20 cellular contexts compared by ENCODE assay signal in the genomic region with DNA sequence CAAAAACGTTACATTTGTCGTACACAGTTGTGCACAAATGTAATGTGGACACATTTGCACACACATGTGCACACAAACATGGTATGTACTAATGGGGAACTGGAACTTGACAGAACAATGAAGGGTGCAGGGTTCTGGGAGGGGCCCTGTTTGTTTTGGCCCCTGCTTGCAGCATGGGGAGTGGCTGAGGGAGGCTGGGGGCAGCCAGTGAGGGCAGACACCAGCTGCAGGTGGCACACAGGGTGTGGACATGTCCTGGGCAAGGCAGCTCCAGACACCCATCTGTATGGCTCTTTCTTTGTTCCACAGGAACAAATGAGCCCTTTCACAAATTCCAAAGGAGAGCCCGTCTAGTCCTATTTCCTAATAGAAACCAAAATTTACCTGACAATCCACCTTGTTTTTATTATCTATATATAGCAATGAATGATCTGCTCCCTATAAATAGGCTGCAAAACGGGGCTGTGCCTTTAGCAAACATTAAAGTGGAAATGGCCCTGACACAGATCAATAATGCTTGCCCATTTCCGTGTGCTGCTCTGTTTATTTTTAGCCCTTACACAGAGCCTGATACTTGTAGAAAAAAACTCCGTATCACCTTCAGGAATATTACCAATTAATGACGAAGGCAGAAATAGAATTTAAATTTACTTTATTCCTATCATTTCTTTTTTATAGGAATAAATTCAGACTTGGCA. TPM values are rescaled to one million over a fixed set of nuclear protein-coding genes. Genes with fewer than 3 reads are reported as not detected.
DNase-seq lines count a peak whose midpoint lies in the region; ATAC-seq, FAIRE-seq and TF ChIP-seq lines count a peak whose summit lies in the region.
"Had no signal": no experiment of that assay in that cellular context is flagged by ENCODE, and none has a peak within 500 bp of the region (broad histone marks: within the 10 kb centered on the region; RNA-seq: fewer than 3 reads in every experiment).

No MANE protein-coding gene starts in this region.

- no peak overlapping the region for H3K4me2 ChIP-seq in HepG2 (ENCODE audit: low read depth, low read length)

- H3K4me3 ChIP-seq in HEK293 (ENCODE audit: low read depth, low read length) (no peak overlapping the region), HepG2 (replicated peaks in 1 of 3; ENCODE audit: insufficient read depth in 1 of 3, low read depth in 2 of 3, low read length in 3 of 3) (no peak overlapping the region), stomach (no peak overlapping the region)
- H3K4me3 ChIP-seq: GM23248, right atrium auricular region had no signal

- H3K4me1 ChIP-seq in HEK293 (ENCODE audit: control insufficient read depth, insufficient read depth, low read length), result no peaks in the 10 kb centered on the region
- peaks cover 27% of the 10 kb centered on the region for H3K4me1 ChIP-seq in HepG2 (ENCODE audit: insufficient read depth, low read length)
- peaks cover under 1 to 14% (median 8%) of the 10 kb centered on the region in 4 donors for H3K4me1 ChIP-seq in stomach

- TF ChIP-seq EP300 in HepG2 (IDR thresholded peaks at IDR 0.05; ENCODE audit: low read depth in 2 of 2, low read length in 2 of 2) (no peak), HepG2 (CRISPR knock-in tag; IDR thresholded peaks at IDR 0.05; ENCODE audit: borderline replicate concordance) (no peak), stomach (IDR thresholded peaks at IDR 0.05) (no peak)

- TF ChIP-seq POLR2A in HepG2 (IDR thresholded peaks at IDR 0.05; ENCODE audit: insufficient read depth in 1 of 2, low read depth in 2 of 2, low read length in 2 of 2), result no peak
- no peak for TF ChIP-seq POLR2A in stomach (IDR thresholded peaks at IDR 0.05)

- no peak for FAIRE-seq in HepG2 (lab: Jason Lieb, UNC)
- FAIRE-seq: kidney had no signal

- in situ Hi-C loops in HepG2 (cut with HindIII; ENCODE audit: extremely low pct_ligation_motif_present, low pct_unique_long_range_greater_than_20kb), result no loop called here
- in situ Hi-C loops in ACHN (cut with HindIII; ENCODE audit: low pct_ligation_motif_present, low pct_unique_long_range_greater_than_20kb, low sequenced_read_pairs), result no loop called here

- H3K27me3 ChIP-seq in HepG2 (ENCODE audit: control insufficient read depth in 1 of 2, insufficient read depth in 2 of 2, low read length in 2 of 2), result no peaks in the 10 kb centered on the region
- H3K27me3 ChIP-seq in stomach, result no peaks in the 10 kb centered on the region
- H3K27me3 ChIP-seq: right atrium auricular region had no signal

- POLR2A ChIA-PET in HEK293 (lab: Yijun Ruan, JAX) (no interaction called here), HepG2 (lab: Yijun Ruan, JAX) (no interaction called here)

- no peaks in the 10 kb centered on the region for H3K79me2 ChIP-seq in HepG2 (ENCODE audit: insufficient read depth, low read length)

- DNase-seq in NCI-H69 (lab: John Stamatoyannopoulos, UW) (peak; percentile 70), HepG2 (ENCODE audit: low spot score) (no peak), stomach (peak; percentile 45), NCI-H526 treated with DMSO at 0.1 percent for 48 hours (lab: John Stamatoyannopoulos, UW) (no peak), NCI-H146 treated with DMSO at 0.1 percent for 48 hours (lab: John Stamatoyannopoulos, UW; ENCODE audit: unreplicated experiment) (no peak), ACHN (no peak)
- DNase-seq: activated CD4-positive, CD25-positive, alpha-beta regulatory T cell treated with anti-CD3 and anti-CD28 coated beads, Interleukin-2, amount 50 U/mL, for 72 hours; activated CD8-positive, alpha-beta T cell treated with anti-CD3 and anti-CD28 coated beads, Interleukin-2, amount 10 ng/mL, durations not matched to agents 7 days and 5 days; activated naive CD4-positive, alpha-beta T cell treated with Interleukin-2 at 50 U/mL for 16 hours; activated T-cell treated with anti-CD3 and anti-CD28 coated beads, Interleukin-2, amount 50 U/mL, for 1 hour; GM23248; kidney; mesenchymal stem cell; natural killer cell; NCI-H2171; NCI-H82; SIG-M5; T-cell had no signal

- H3K36me3 ChIP-seq in HEK293 (ENCODE audit: control insufficient read depth in 2 of 2, insufficient read depth in 1 of 2, low read length in 2 of 2), result no peaks in the 10 kb centered on the region
- H3K36me3 ChIP-seq in HepG2 (replicated peaks in 1 of 2; ENCODE audit: control insufficient read depth in 1 of 2, insufficient read depth in 2 of 2, low read length in 2 of 2), result no peaks in the 10 kb centered on the region
- no peaks in the 10 kb centered on the region for H3K36me3 ChIP-seq in stomach
- H3K36me3 ChIP-seq: right atrium auricular region had no signal

- no TSS peak for BruUV-seq in HepG2 (replicated peaks; lab: Mats Ljungman, UMichigan)

- TF ChIP-seq RAD21 in HepG2 (CRISPR knock-in tag; IDR thresholded peaks at IDR 0.05), result no peak

- H3K27ac ChIP-seq in HEK293 (ENCODE audit: extremely low read depth, low read depth, low read length), result no peak overlapping the region
- H3K27ac ChIP-seq in HepG2 (ENCODE audit: extremely low read length, insufficient read depth, low read length), result no peak overlapping the region
- peak overlapping the region in 3 of 5 donors; percentile 32 to 69 (median 55) for H3K27ac ChIP-seq in stomach
- H3K27ac ChIP-seq: GM23248, right atrium auricular region had no signal

- intact Hi-C loops in HepG2 (cut with micrococcal nuclease; ENCODE audit: unreplicated experiment) (no loop called here), stomach (cut with DNase I; ENCODE audit: low total_unique reads) (no loop called here)

- CTCF ChIA-PET in HEK293 (lab: Yijun Ruan, JAX), result no interaction called here
- CTCF ChIA-PET in HepG2 (lab: Yijun Ruan, JAX; ENCODE audit: low intra/inter-chr PET ratio, low total read pairs), result no interaction called here

- no peaks in the 10 kb centered on the region for H4K20me1 ChIP-seq in HepG2 (ENCODE audit: insufficient read depth, low read length)

- peak; percentile 72 for ATAC-seq in HepG2
- ATAC-seq: activated CD8-positive, alpha-beta T cell treated with anti-CD3 and anti-CD28 coated beads, Interleukin-2, amount 10 ng/mL, durations not matched to agents 7 days and 5 days; natural killer cell; T-cell had no signal

- TF ChIP-seq CTCF in HEK293 (tag by site-specific recombination; IDR thresholded peaks at IDR 0.05), result no peak
- TF ChIP-seq CTCF in HepG2 (CRISPR knock-in tag; IDR thresholded peaks at IDR 0.05), result no peak
- TF ChIP-seq CTCF in stomach (IDR thresholded peaks at IDR 0.05), result no peak

- no peak overlapping the region for H2AFZ ChIP-seq in HepG2 (ENCODE audit: low read length)
- H2AFZ ChIP-seq: GM23248 had no signal

- H3K9me3 ChIP-seq in HEK293 (ENCODE audit: control insufficient read depth, insufficient read depth, low read depth, low read length), result no peaks in the 10 kb centered on the region
- no peaks in the 10 kb centered on the region for H3K9me3 ChIP-seq in HepG2 (ENCODE audit: low read length)
- no peaks in the 10 kb centered on the region for H3K9me3 ChIP-seq in stomach
- H3K9me3 ChIP-seq: right atrium auricular region had no signal

- H3K9ac ChIP-seq in HepG2 (ENCODE audit: insufficient read depth, low read depth, low read length), result no peak overlapping the region
- H3K9ac ChIP-seq: GM23248 had no signal

- WGBS in HepG2 (ENCODE audit: low lambda C conversion rate), result 55% methylated on average over 7 of the region's 7 CpGs
- 31 to 61% (median 47%) methylated on average over 7 of the region's 7 CpGs for WGBS in stomach, 5 donors

TF ChIP-seq in HEK293, 187 proteins besides CTCF, POLR2A, EP300 and RAD21:
- TF ChIP-seq KLF1 (tag by site-specific recombination; IDR thresholded peaks at IDR 0.05) (peak; percentile 69), ZNF747 (tag by site-specific recombination; IDR thresholded peaks at IDR 0.05) (no peak)

RNA-seq across cellular contexts. Expression of a gene that starts 26.4 kb away (rescaled TPM):
- total RNA-seq in HepG2 (2016; rRNA removed; fragmentation: Illumina TruSeq; extraction: Trizol) (9.0 and 11.9 TPM in 2 replicates), stomach (10 to 100 TPM in 1 of 5 donors, 1 to 10 TPM in 3, not detected in 1; 2.6 to 11.9 (median 4.3) TPM)
- 16.8 and 18.3 TPM in 2 replicates for total RNA-seq in HepG2 (2016; cell fraction: cytosol; rRNA removed; fragmentation: Illumina TruSeq; extraction: Trizol; ENCODE audit: low read depth)
- 10.2 and 12.7 TPM in 2 replicates for total RNA-seq in HepG2 (2016; cell fraction: insoluble cytoplasmic fraction; rRNA removed; fragmentation: Illumina TruSeq; extraction: Trizol)
- 20.1 and 23.6 TPM in 2 replicates for total RNA-seq in HepG2 (2016; cell fraction: membrane; rRNA removed; fragmentation: Illumina TruSeq; extraction: Trizol)
- total RNA-seq in HepG2 (2016; cell fraction: nucleus; rRNA removed; fragmentation: Illumina TruSeq; extraction: Trizol), result 8.5 and 10.1 TPM in 2 replicates
- polyA plus RNA-seq in HepG2 (2011; rRNA removed) (4.3 and 4.8 TPM in 2 replicates), stomach (1 to 10 TPM; 1.1 to 2.2 (median 1.3) TPM)
- polyA plus RNA-seq in HepG2 (2011; cell fraction: cytosol; rRNA removed), result 3.3 and 4.3 TPM in 2 replicates
- polyA plus RNA-seq in HepG2 (2011; cell fraction: nucleus; rRNA removed), result 2.8 and 3.5 TPM in 2 replicates
- 1.4 and 3.0 TPM in 2 replicates for polyA plus RNA-seq in HepG2 (2012)
- 10.2 and 16.4 TPM in 2 replicates for polyA plus RNA-seq in HepG2 (2016; cell fraction: cytosol; fragmentation: Illumina TruSeq; extraction: Trizol; ENCODE audit: low read depth)
- 8.3 and 11.1 TPM in 2 replicates for polyA plus RNA-seq in HepG2 (2016; cell fraction: insoluble cytoplasmic fraction; fragmentation: Illumina TruSeq; extraction: Trizol; ENCODE audit: low read depth)
- 17.2 and 19.6 TPM in 2 replicates for polyA plus RNA-seq in HepG2 (2016; cell fraction: membrane; fragmentation: Illumina TruSeq; extraction: Trizol; ENCODE audit: low read depth)
- 6.8 and 8.9 TPM in 2 replicates for polyA plus RNA-seq in HepG2 (2016; cell fraction: nucleus; fragmentation: Illumina TruSeq; extraction: Trizol; ENCODE audit: insufficient read depth, low read depth)
- 1.9 and 10.3 TPM in 2 replicates for polyA minus RNA-seq in HepG2 (2011; rRNA and poly(A)+ RNA removed; ENCODE audit: low replicate concordance)
- polyA minus RNA-seq in HepG2 (2011; cell fraction: cytosol; rRNA and poly(A)+ RNA removed), result 1.4 and 3.9 TPM in 2 replicates
- polyA minus RNA-seq in HepG2 (2011; cell fraction: nucleus; rRNA and poly(A)+ RNA removed), result 4.5 and 7.2 TPM in 2 replicates

Comparison
In these comparisons a context has a peak if more than half of its experiments do, and no peak if none do; other contexts are left out.
1. H3K27ac ChIP-seq: peak in stomach (3 of 5); none in HEK293 (single experiment) and HepG2 (single experiment).
2. DNase-seq: peak in NCI-H69 (single experiment) and stomach (single experiment); none in HepG2 (single experiment), NCI-H526 treated with DMSO at 0.1 percent for 48 hours (single experiment), NCI-H146 treated with DMSO at 0.1 percent for 48 hours (single experiment) and ACHN (single experiment).